Comparison of ENCODE assay signal across 15 cellular contexts in the genomic region with DNA sequence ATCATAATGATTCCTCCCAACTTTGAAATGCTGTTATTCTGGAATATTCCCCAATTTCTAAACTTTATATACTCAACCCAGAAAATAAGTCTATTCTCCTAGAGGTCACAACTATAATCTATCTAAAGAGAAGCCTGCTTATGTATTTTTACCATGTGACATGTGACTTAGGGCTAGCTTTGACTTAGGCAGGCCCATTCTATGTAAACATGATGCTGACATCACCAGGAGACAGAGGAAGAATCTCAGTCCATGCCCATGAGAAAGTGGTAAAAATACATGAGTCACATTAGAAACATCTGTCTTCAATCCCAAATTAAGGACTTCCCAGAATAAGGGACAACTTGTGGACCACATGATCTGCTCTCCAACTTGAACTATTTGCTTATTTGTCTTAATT.
DNase-seq lines count a peak whose midpoint lies in the region; ATAC-seq and TF ChIP-seq lines count a peak whose summit lies in the region.
"Had no signal": no experiment of that assay in that cellular context is flagged by ENCODE, and none has a peak within 500 bp of the region (broad histone marks: within the 10 kb centered on the region; RNA-seq: fewer than 3 reads in every experiment).

No MANE protein-coding gene starts in this region.

- ATAC-seq in GM18907 (IDR thresholded peaks at IDR 0.05; ENCODE audit: unreplicated experiment), result no peak
- ATAC-seq in upper lobe of left lung (ENCODE audit: low FRiP score in 2 of 2), result no peak
- ATAC-seq in GM18520 (IDR thresholded peaks at IDR 0.05; ENCODE audit: unreplicated experiment), result no peak
- ATAC-seq: activated naive CD4-positive, alpha-beta T cell treated with anti-CD3 and anti-CD28 coated beads, Interleukin-2, amount 50 U/mL, for 72 hours had no signal

- CTCF ChIA-PET in AG04449 (lab: Yijun Ruan, JAX), result no interaction called here

- H3K9me3 ChIP-seq in upper lobe of left lung, result no peaks in the 10 kb centered on the region

- POLR2A ChIA-PET in AG04449 (lab: Yijun Ruan, JAX), result interaction anchor here (1.2 kb wide), 1 partner anchor 114 kb away, joined by 5 read pairs; a partner anchor contains a TSS

- no peak overlapping the region for H3K4me3 ChIP-seq in AG04449 (ENCODE audit: low read depth, low read length)
- no peak overlapping the region for H3K4me3 ChIP-seq in astrocyte of the spinal cord (ENCODE audit: low read depth, low read length)
- no peak overlapping the region for H3K4me3 ChIP-seq in upper lobe of left lung
- H3K4me3 ChIP-seq: lung had no signal

- no peak for TF ChIP-seq POLR2A in upper lobe of left lung (IDR thresholded peaks at IDR 0.05)

- H3K27ac ChIP-seq in upper lobe of left lung, result no peak overlapping the region

- TF ChIP-seq EP300 in upper lobe of left lung (IDR thresholded peaks at IDR 0.05), result no peak

- peak; percentile 86 for DNase-seq in AG04449 (ENCODE audit: low read depth, low spot score)
- DNase-seq in HCEC 1CT, result peak; percentile 90
- peak; percentile 63 for DNase-seq in astrocyte of the spinal cord (ENCODE audit: low read depth, low spot score)
- DNase-seq in kidney glomerular epithelial cell (lab: John Stamatoyannopoulos, UW), result peak; percentile 17
- no peak for DNase-seq in NCI-H526 (lab: John Stamatoyannopoulos, UW)
- DNase-seq in upper lobe of left lung, result no peak
- DNase-seq: C1 segment of cervical spinal cord; effector CD4-positive, alpha-beta T cell; MV-4-11; NCI-H446 treated with DMSO at 0.1 percent for 48 hours; Right ventricle myocardium superior had no signal

- no peak for TF ChIP-seq CTCF in AG04449 (IDR thresholded peaks at IDR 0.05; ENCODE audit: insufficient read depth, low read length, missing control alignments)
- no peak for TF ChIP-seq CTCF in astrocyte of the spinal cord (IDR thresholded peaks at IDR 0.05; ENCODE audit: low read depth, low read length)
- TF ChIP-seq CTCF in upper lobe of left lung (IDR thresholded peaks at IDR 0.05), result no peak

- no peaks in the 10 kb centered on the region for H3K27me3 ChIP-seq in upper lobe of left lung

- no peaks in the 10 kb centered on the region for H3K4me1 ChIP-seq in upper lobe of left lung

- in situ Hi-C loops in astrocyte of the spinal cord (cut with HindIII; ENCODE audit: low sequenced_read_pairs), result no loop called here

- H3K36me3 ChIP-seq in upper lobe of left lung, result no peaks in the 10 kb centered on the region

Comparison
In these comparisons a context has a peak if more than half of its experiments do, and no peak if none do; other contexts are left out.
1. DNase-seq: peak in AG04449 (single experiment), HCEC 1CT (single experiment), astrocyte of the spinal cord (single experiment) and kidney glomerular epithelial cell (single experiment); none in NCI-H526 (0 of 2) and upper lobe of left lung (0 of 2).